ENCODE assay signal across 6 cellular contexts in genomic region chr1:1068374-1069060, GRCh38. TPM values are rescaled to one million over a fixed set of nuclear protein-coding genes. Genes with fewer than 3 reads are reported as not detected.
DNase-seq lines count a peak whose midpoint lies in the region; ATAC-seq and TF ChIP-seq lines count a peak whose summit lies in the region.

No MANE protein-coding gene starts in this region.

- H3K4me3 Mint-ChIP-seq in neural crest cell: peak overlapping the region; percentile 71

- no peak overlapping the region for H3K27ac Mint-ChIP-seq in neural crest cell (ENCODE audit: unreplicated experiment)

- no peaks in the 10 kb centered on the region for H3K9me3 Mint-ChIP-seq in neural crest cell

- peak overlapping the region; percentile 55 for H3K4me3 ChIP-seq in astrocyte of the cerebellum (ENCODE audit: low read depth, low read length)

- H3K4me1 Mint-ChIP-seq in neural crest cell: peaks cover 6% of the 10 kb centered on the region

- no peak for ATAC-seq in GM21447 (IDR thresholded peaks at IDR 0.05; ENCODE audit: unreplicated experiment)
- ATAC-seq in GM18520 (IDR thresholded peaks at IDR 0.05; ENCODE audit: unreplicated experiment): no peak

- H3K27me3 Mint-ChIP-seq in neural crest cell (ENCODE audit: low read depth): peaks cover 33% of the 10 kb centered on the region

- TF ChIP-seq CTCF in astrocyte of the cerebellum (IDR thresholded peaks at IDR 0.05; ENCODE audit: low read depth, low read length, missing control alignments): no peak
- TF ChIP-seq CTCF in neural crest cell (conservative IDR thresholded peaks at IDR 0.05): no peak

- in situ Hi-C loops in astrocyte of the cerebellum (cut with HindIII; ENCODE audit: low sequenced_read_pairs): no loop called here

- H3K36me3 Mint-ChIP-seq in neural crest cell (ENCODE audit: low read depth): no peaks in the 10 kb centered on the region

- peak; percentile 99 for DNase-seq in COLO668 (lab: John Stamatoyannopoulos, UW; ENCODE audit: unreplicated experiment)
- peak; percentile 22 for DNase-seq in NCI-H128 (lab: John Stamatoyannopoulos, UW; ENCODE audit: unreplicated experiment)
- DNase-seq in astrocyte of the cerebellum (ENCODE audit: low read depth): no peak
- no peak for DNase-seq in neural crest cell (ENCODE audit: low read depth, low spot score)

RNA-seq across cellular contexts. Expression of gene RNF223, which starts 5.6 kb away (rescaled TPM):
- total RNA-seq in neural crest cell: not detected in 2 replicates

RNA-seq across cellular contexts. Expression of gene C1orf159, which starts 47.4 kb away (rescaled TPM):
- 26.1 and 26.2 TPM in 2 replicates for total RNA-seq in neural crest cell

RNA-seq across cellular contexts. Expression of gene AGRN, which starts 48.6 kb away (rescaled TPM):
- total RNA-seq in neural crest cell: 192 and 203 TPM in 2 replicates

RNA-seq across cellular contexts. Expression of gene ISG15, which starts 55.2 kb away (rescaled TPM):
- total RNA-seq in neural crest cell: 17.4 and 22.3 TPM in 2 replicates

Comparison
In these comparisons a context has a peak if more than half of its experiments do, and no peak if none do; other contexts are left out.
1. DNase-seq: peak in COLO668 (single experiment) and NCI-H128 (single experiment); none in astrocyte of the cerebellum (single experiment) and neural crest cell (single experiment).